Comparison of ENCODE assay signal across 14 cellular contexts in the genomic region with DNA sequence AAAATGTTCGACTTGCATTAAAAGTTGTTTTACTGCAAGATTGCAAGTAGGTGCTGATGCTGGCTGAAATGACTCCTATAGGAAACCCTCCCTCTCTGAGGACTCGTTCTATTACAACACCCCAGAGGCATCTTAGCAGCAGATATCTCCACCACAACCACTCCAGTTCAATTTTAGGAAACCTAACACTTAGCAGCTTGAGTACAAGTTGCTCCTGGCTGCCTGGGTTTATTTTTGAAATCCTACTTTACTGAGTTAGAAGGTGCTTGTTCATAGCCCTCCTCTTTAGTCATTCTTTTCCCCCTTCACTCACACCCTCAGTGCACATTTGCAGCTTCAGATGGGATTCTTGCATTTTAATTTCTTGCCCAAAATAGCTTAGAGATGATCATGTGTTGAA.
A peak's percentile ranks its signal among the peaks of the same experiment; 100 is the strongest.
DNase-seq lines count a peak whose midpoint lies in the region; ATAC-seq, FAIRE-seq and TF ChIP-seq lines count a peak whose summit lies in the region.
"Had no signal": no experiment of that assay in that cellular context is flagged by ENCODE, and none has a peak within 500 bp of the region (broad histone marks: within the 10 kb centered on the region; RNA-seq: fewer than 3 reads in every experiment).

No MANE protein-coding gene starts in this region.

- POLR2A ChIA-PET in WTC11 (lab: Charles Lee) = no interaction called here

- no peaks in the 10 kb centered on the region for H3K9me3 Mint-ChIP-seq in astrocyte (ENCODE audit: unreplicated experiment)
- H3K9me3 Mint-ChIP-seq in neural crest cell = no peaks in the 10 kb centered on the region
- H3K9me3 Mint-ChIP-seq in WTC11 = no peaks in the 10 kb centered on the region
- no peaks in the 10 kb centered on the region for H3K9me3 Mint-ChIP-seq in activated T-cell treated with anti-CD3 and anti-CD28 coated beads, Interleukin-2, amount 50 U/mL, for 72 hours
- H3K9me3 Mint-ChIP-seq: activated B cell treated with CpG ODN at 0.5 μM for 24 hours had no signal

- no peaks in the 10 kb centered on the region for H3K9me3 ChIP-seq in astrocyte (ENCODE audit: insufficient read depth, low read depth, low read length)
- H3K9me3 ChIP-seq in Peyer's patch = no peaks in the 10 kb centered on the region
- H3K9me3 ChIP-seq in spleen = no peaks in the 10 kb centered on the region
- H3K9me3 ChIP-seq: breast epithelium had no signal

- H3K27ac Mint-ChIP-seq in astrocyte (ENCODE audit: unreplicated experiment) (no peak overlapping the region), neural crest cell (ENCODE audit: unreplicated experiment) (peak overlapping the region; percentile 36), WTC11 (no peak overlapping the region)
- no peak overlapping the region for H3K27ac Mint-ChIP-seq in activated T-cell treated with anti-CD3 and anti-CD28 coated beads, Interleukin-2, amount 50 U/mL, for 72 hours
- H3K27ac Mint-ChIP-seq: activated B cell treated with CpG ODN at 0.5 μM for 24 hours had no signal

- no peak for TF ChIP-seq CTCF in astrocyte (IDR thresholded peaks at IDR 0.05; ENCODE audit: insufficient read depth, low read depth, low read length)
- TF ChIP-seq CTCF in foreskin fibroblast (IDR thresholded peaks at IDR 0.05; ENCODE audit: low read depth, low read length) = no peak
- TF ChIP-seq CTCF in neural crest cell (conservative IDR thresholded peaks at IDR 0.05) = no peak
- TF ChIP-seq CTCF in WTC11 (IDR thresholded peaks at IDR 0.05) = no peak
- TF ChIP-seq CTCF in Peyer's patch (IDR thresholded peaks at IDR 0.05) = no peak
- TF ChIP-seq CTCF in spleen (IDR thresholded peaks at IDR 0.05 in 8 of 11, conservative IDR thresholded peaks at IDR 0.05 in 3 of 11) = no peak

- H3K9ac ChIP-seq in astrocyte (ENCODE audit: low read length) = no peak overlapping the region

- no peak for TF ChIP-seq POLR2A in Peyer's patch (IDR thresholded peaks at IDR 0.05)
- TF ChIP-seq POLR2A in spleen (IDR thresholded peaks at IDR 0.05) = no peak

- H3K27me3 ChIP-seq in astrocyte (ENCODE audit: insufficient read depth, low read length) (no peaks in the 10 kb centered on the region), Peyer's patch (no peaks in the 10 kb centered on the region), spleen (replicated peaks in 1 of 7) (no peaks in the 10 kb centered on the region)
- H3K27me3 ChIP-seq: breast epithelium had no signal

- no peak for ATAC-seq in WTC11
- ATAC-seq in activated T-cell treated with anti-CD3 and anti-CD28 coated beads, Interleukin-2, amount 50 U/mL, for 72 hours (replicated peaks in 1 of 2) = no peak
- ATAC-seq: Panc1 had no signal

- no peak overlapping the region for H2AFZ ChIP-seq in astrocyte (ENCODE audit: low read depth, low read length)

- H3K36me3 ChIP-seq in astrocyte (ENCODE audit: insufficient read depth, low read length) = peaks cover 45% of the 10 kb centered on the region
- H3K36me3 ChIP-seq in Peyer's patch = no peaks in the 10 kb centered on the region
- H3K36me3 ChIP-seq in spleen = no peaks in the 10 kb centered on the region
- H3K36me3 ChIP-seq: breast epithelium had no signal

- DNase-seq in Daoy (ENCODE audit: low read depth) (peak; percentile 15), astrocyte (ENCODE audit: low read depth) (peak; percentile 93), foreskin fibroblast (peak; percentile 46 to 76), neural crest cell (ENCODE audit: low read depth, low spot score) (no peak), WTC11 (ENCODE audit: low spot score) (no peak), Peyer's patch (no peak), spleen (no peak)
- DNase-seq in activated T-cell treated with anti-CD3 and anti-CD28 coated beads, Interleukin-2, amount 50 U/mL, for 72 hours = no peak
- DNase-seq: activated B cell treated with CpG ODN at 0.5 μM for 24 hours; NCI-H187; stimulated activated CD4-positive, alpha-beta T cell treated with anti-CD3 and anti-CD28 coated beads, Interleukin-2, amount 100 ng/mL, for 48 hours had no signal

- H4K20me1 ChIP-seq in astrocyte (ENCODE audit: insufficient read depth, low read length) = no peaks in the 10 kb centered on the region

- H3K4me3 Mint-ChIP-seq in astrocyte (ENCODE audit: unreplicated experiment) (no peak overlapping the region), neural crest cell (no peak overlapping the region), WTC11 (no peak overlapping the region)
- no peak overlapping the region for H3K4me3 Mint-ChIP-seq in activated T-cell treated with anti-CD3 and anti-CD28 coated beads, Interleukin-2, amount 50 U/mL, for 72 hours
- H3K4me3 Mint-ChIP-seq: activated B cell treated with CpG ODN at 0.5 μM for 24 hours had no signal

- H3K4me1 Mint-ChIP-seq in astrocyte (ENCODE audit: low read depth, unreplicated experiment) (peaks cover 31% of the 10 kb centered on the region), neural crest cell (peaks cover 18% of the 10 kb centered on the region), WTC11 (no peaks in the 10 kb centered on the region)
- H3K4me1 Mint-ChIP-seq in activated T-cell treated with anti-CD3 and anti-CD28 coated beads, Interleukin-2, amount 50 U/mL, for 72 hours (ENCODE audit: low read depth) = no peaks in the 10 kb centered on the region

- H3K4me1 ChIP-seq in astrocyte (ENCODE audit: insufficient read depth, low read length) = peaks cover 33% of the 10 kb centered on the region
- H3K4me1 ChIP-seq in Peyer's patch = no peaks in the 10 kb centered on the region
- H3K4me1 ChIP-seq in spleen = no peaks in the 10 kb centered on the region
- H3K4me1 ChIP-seq: breast epithelium had no signal

- intact Hi-C loops in spleen (cut with DNase I; ENCODE audit: low total_unique reads) = no loop called here

- no peaks in the 10 kb centered on the region for H3K79me2 ChIP-seq in astrocyte (ENCODE audit: insufficient read depth, low read length)

- H3K27ac ChIP-seq in astrocyte (ENCODE audit: low read depth, low read length) = peak overlapping the region; percentile 17
- no peak overlapping the region for H3K27ac ChIP-seq in Peyer's patch
- H3K27ac ChIP-seq in spleen = no peak overlapping the region
- H3K27ac ChIP-seq: breast epithelium had no signal

- H3K4me3 ChIP-seq in astrocyte (ENCODE audit: insufficient read depth, low read depth, low read length) = no peak overlapping the region
- H3K4me3 ChIP-seq in foreskin fibroblast (ENCODE audit: low read depth in 1 of 2, low read length in 2 of 2) = no peak overlapping the region
- H3K4me3 ChIP-seq in Peyer's patch = no peak overlapping the region
- H3K4me3 ChIP-seq in spleen = no peak overlapping the region
- H3K4me3 ChIP-seq: breast epithelium had no signal

- no peak overlapping the region for H3K4me2 ChIP-seq in astrocyte (ENCODE audit: low read length)

- WGBS in spleen, 5 donors = 34 to 39% (median 35%) methylated on average over 2 of the region's 2 CpGs

- H3K36me3 Mint-ChIP-seq in astrocyte (ENCODE audit: low read depth, unreplicated experiment) = peaks cover 17% of the 10 kb centered on the region
- H3K36me3 Mint-ChIP-seq in neural crest cell (ENCODE audit: low read depth) = peaks cover 10% of the 10 kb centered on the region
- peaks cover 76% of the 10 kb centered on the region for H3K36me3 Mint-ChIP-seq in WTC11
- H3K36me3 Mint-ChIP-seq in activated T-cell treated with anti-CD3 and anti-CD28 coated beads, Interleukin-2, amount 50 U/mL, for 72 hours (ENCODE audit: insufficient read depth in 2 of 2) = no peaks in the 10 kb centered on the region

- FAIRE-seq in astrocyte (lab: Jason Lieb, UNC) = no peak
- FAIRE-seq: endometrium had no signal

- no peaks in the 10 kb centered on the region for H3K27me3 Mint-ChIP-seq in astrocyte (ENCODE audit: low read depth, unreplicated experiment)
- H3K27me3 Mint-ChIP-seq in neural crest cell (ENCODE audit: low read depth) = no peaks in the 10 kb centered on the region
- no peaks in the 10 kb centered on the region for H3K27me3 Mint-ChIP-seq in WTC11 (ENCODE audit: low read depth)
- H3K27me3 Mint-ChIP-seq in activated T-cell treated with anti-CD3 and anti-CD28 coated beads, Interleukin-2, amount 50 U/mL, for 72 hours (ENCODE audit: low read depth) = no peaks in the 10 kb centered on the region
- H3K27me3 Mint-ChIP-seq: activated B cell treated with CpG ODN at 0.5 μM for 24 hours had no signal

- CTCF ChIA-PET in WTC11 (lab: Charles Lee) = interaction anchor here (0.6 kb wide), 1 partner anchor 139 kb away, joined by 5 read pairs; no protein-coding TSS in a partner anchor

TF ChIP-seq in WTC11, 78 proteins besides CTCF, POLR2A, EP300 and RAD21 (continues in another document):
- TF ChIP-seq NR3C1 (CRISPR knock-in tag; conservative IDR thresholded peaks at IDR 0.05; ENCODE audit: low read depth) (no peak), ARID4B (CRISPR knock-in tag; IDR thresholded peaks at IDR 0.05; ENCODE audit: borderline replicate concordance) (no peak)

Comparison
In these comparisons a context has a peak if more than half of its experiments do, and no peak if none do; other contexts are left out.
1. DNase-seq: peak in Daoy (single experiment), astrocyte (single experiment) and foreskin fibroblast (2 of 2); none in neural crest cell (single experiment), WTC11 (single experiment), activated T-cell treated with anti-CD3 and anti-CD28 coated beads, Interleukin-2, amount 50 U/mL, for 72 hours (0 of 2), Peyer's patch (0 of 3) and spleen (single experiment).